1 cellular context compared by ENCODE assay signal in genomic region chr17:72719206-72719581, GRCh38.
TF ChIP-seq lines count a peak whose summit lies in the region.

No MANE protein-coding gene starts in this region.

TF ChIP-seq in A549, 52 proteins besides CTCF, POLR2A, EP300 and RAD21 (continued from another document):
- TF ChIP-seq TP53 (CRISPR knock-in tag; IDR thresholded peaks at IDR 0.05) (no peak), RFX5 (IDR thresholded peaks at IDR 0.05) (no peak), ELK1 (IDR thresholded peaks at IDR 0.05; ENCODE audit: low read depth, low read length) (no peak), EHMT2 (IDR thresholded peaks at IDR 0.05; ENCODE audit: low read depth) (no peak), KDM1A (IDR thresholded peaks at IDR 0.05; ENCODE audit: low read depth) (no peak), GATA3 (IDR thresholded peaks at IDR 0.05; ENCODE audit: borderline replicate concordance) (no peak), SREBF2 (IDR thresholded peaks at IDR 0.05) (no peak)
TF ChIP-seq in A549: peak in this region for 0.
